In genomic region chr6:129350278-129350677, GRCh38 we compare ENCODE assay signal across 19 cellular contexts.
"Had no signal": no experiment of that assay in that cellular context is flagged by ENCODE, and none has a peak within 500 bp of the region (broad histone marks: within the 10 kb centered on the region; RNA-seq: fewer than 3 reads in every experiment).

No MANE protein-coding gene starts in this region.

- H3K4me3 ChIP-seq: ascending aorta, breast epithelium, esophagus squamous epithelium, ovary, tibial artery, uterus had no signal

- H3K27me3 Mint-ChIP-seq: activated CD4-positive, alpha-beta memory T cell treated with anti-CD3 and anti-CD28 coated beads for 36 hours had no signal

- H3K9me3 ChIP-seq: ascending aorta, breast epithelium, esophagus squamous epithelium, ovary, tibial artery, uterus had no signal

- ATAC-seq: activated CD4-positive, alpha-beta T cell treated with anti-CD3 and anti-CD28 coated beads for 36 hours had no signal

- H3K36me3 ChIP-seq: ascending aorta, breast epithelium, esophagus squamous epithelium, ovary, tibial artery, uterus, WERI-Rb-1 had no signal

- H3K9me3 Mint-ChIP-seq: activated CD4-positive, alpha-beta memory T cell treated with anti-CD3 and anti-CD28 coated beads for 36 hours; activated naive CD4-positive, alpha-beta T cell treated with anti-CD3 and anti-CD28 coated beads, Interleukin-2, amount 10 ng/mL, durations not matched to agents 7 days and 5 days; activated T-cell treated with anti-CD3 and anti-CD28 coated beads, Interleukin-2, amount 50 U/mL, for 24 hours; neural crest cell; T-helper 1 cell treated with Interleukin-12 subunit alpha and Interleukin-12 subunit beta and Interleukin-4 antibody, amounts not matched to agents 30 μg/mL and 1 μg/mL, for 36 hours had no signal

- H3K4me1 ChIP-seq: ascending aorta, breast epithelium, tibial artery, uterus had no signal

- H3K36me3 Mint-ChIP-seq: activated CD4-positive, alpha-beta memory T cell treated with anti-CD3 and anti-CD28 coated beads for 36 hours; activated naive CD4-positive, alpha-beta T cell treated with anti-CD3 and anti-CD28 coated beads, Interleukin-2, amount 10 ng/mL, durations not matched to agents 7 days and 5 days had no signal

- H3K27ac Mint-ChIP-seq: activated CD4-positive, alpha-beta memory T cell treated with anti-CD3 and anti-CD28 coated beads for 36 hours; activated CD4-positive, alpha-beta T cell treated with anti-CD3 and anti-CD28 coated beads for 36 hours; activated naive CD4-positive, alpha-beta T cell treated with anti-CD3 and anti-CD28 coated beads, Interleukin-2, amount 10 ng/mL, durations not matched to agents 7 days and 5 days; activated T-cell treated with anti-CD3 and anti-CD28 coated beads, Interleukin-2, amount 50 U/mL, for 24 hours; T-helper 1 cell treated with Interleukin-12 subunit alpha and Interleukin-12 subunit beta and Interleukin-4 antibody, amounts not matched to agents 30 μg/mL and 1 μg/mL, for 36 hours had no signal

- DNase-seq: activated CD4-positive, alpha-beta memory T cell treated with anti-CD3 and anti-CD28 coated beads for 36 hours; activated CD4-positive, alpha-beta T cell treated with anti-CD3 and anti-CD28 coated beads for 36 hours; activated naive CD4-positive, alpha-beta T cell treated with anti-CD3 and anti-CD28 coated beads, Interleukin-2, amount 10 ng/mL, durations not matched to agents 7 days and 5 days; activated T-cell treated with anti-CD3 and anti-CD28 coated beads, Interleukin-2, amount 50 U/mL, for 24 hours; esophagus squamous epithelium; hippocampal formation; ovary; stimulated activated CD4-positive, alpha-beta T cell treated with anti-CD3 and anti-CD28 coated beads, Interleukin-15, amount 100 ng/mL, for 24 hours; stimulated activated CD4-positive, alpha-beta T cell treated with anti-CD3 and anti-CD28 coated beads, Interleukin-4, amount 100 ng/mL, for 1 hour; stimulated activated naive CD4-positive, alpha-beta T cell; tibial artery; uterus; WERI-Rb-1 had no signal

- H3K27me3 ChIP-seq: ascending aorta, breast epithelium, esophagus squamous epithelium, ovary, tibial artery, uterus had no signal

- H3K4me3 Mint-ChIP-seq: activated CD4-positive, alpha-beta memory T cell treated with anti-CD3 and anti-CD28 coated beads for 36 hours; activated CD4-positive, alpha-beta T cell treated with anti-CD3 and anti-CD28 coated beads for 36 hours; activated naive CD4-positive, alpha-beta T cell treated with anti-CD3 and anti-CD28 coated beads, Interleukin-2, amount 10 ng/mL, durations not matched to agents 7 days and 5 days; activated T-cell treated with anti-CD3 and anti-CD28 coated beads, Interleukin-2, amount 50 U/mL, for 24 hours; neural crest cell; T-helper 1 cell treated with Interleukin-12 subunit alpha and Interleukin-12 subunit beta and Interleukin-4 antibody, amounts not matched to agents 30 μg/mL and 1 μg/mL, for 36 hours had no signal

- H3K4me1 Mint-ChIP-seq: activated CD4-positive, alpha-beta T cell treated with anti-CD3 and anti-CD28 coated beads for 36 hours; activated naive CD4-positive, alpha-beta T cell treated with anti-CD3 and anti-CD28 coated beads, Interleukin-2, amount 10 ng/mL, durations not matched to agents 7 days and 5 days; neural crest cell had no signal

- H3K27ac ChIP-seq: ascending aorta, breast epithelium, esophagus squamous epithelium, ovary, tibial artery, uterus, WERI-Rb-1 had no signal

- FAIRE-seq: endometrium, keratinocyte had no signal
